In genomic region chr1:6803357-6803756, GRCh38 we compare ENCODE assay signal across 26 cellular contexts. TPM values are rescaled to one million over a fixed set of nuclear protein-coding genes. Genes with fewer than 3 reads are reported as not detected.
DNase-seq lines count a peak whose midpoint lies in the region; ATAC-seq, FAIRE-seq and TF ChIP-seq lines count a peak whose summit lies in the region.
"Had no signal": no experiment of that assay in that cellular context is flagged by ENCODE, and none has a peak within 500 bp of the region (broad histone marks: within the 10 kb centered on the region; RNA-seq: fewer than 3 reads in every experiment).

No MANE protein-coding gene starts in this region.

- intact Hi-C loops in activated CD8-positive, alpha-beta T cell treated with anti-CD3 and anti-CD28 coated beads for 36 hours (cut with micrococcal nuclease) = no loop called here
- intact Hi-C loops in lower lobe of right lung (cut with DNase I) = no loop called here

- H3K4me3 Mint-ChIP-seq in activated CD8-positive, alpha-beta T cell treated with anti-CD3 and anti-CD28 coated beads for 36 hours = no peak overlapping the region
- H3K4me3 Mint-ChIP-seq in activated CD8-positive, alpha-beta T cell treated with anti-CD3 and anti-CD28 coated beads, Interleukin-2, amount 10 ng/mL, durations not matched to agents 7 days and 5 days = no peak overlapping the region
- no peak overlapping the region for H3K4me3 Mint-ChIP-seq in stimulated activated naive B cell treated with anti-CD40 and anti-IgM and Interleukin-4, amounts not matched to agents 10 μg/mL and 1 μg/mL and 100 μg/mL, for 72 hours
- H3K4me3 Mint-ChIP-seq: activated naive CD4-positive, alpha-beta T cell treated with anti-CD3 and anti-CD28 coated beads, Interleukin-2, amount 10 ng/mL, durations not matched to agents 7 days and 5 days; activated T-cell treated with anti-CD3 and anti-CD28 coated beads, Interleukin-2, amount 50 U/mL, for 4 hours had no signal

- no peak for ATAC-seq in activated CD8-positive, alpha-beta T cell treated with anti-CD3 and anti-CD28 coated beads for 36 hours
- ATAC-seq in activated CD8-positive, alpha-beta T cell treated with anti-CD3 and anti-CD28 coated beads, Interleukin-2, amount 10 ng/mL, durations not matched to agents 7 days and 5 days = no peak
- ATAC-seq in GM19328 (IDR thresholded peaks at IDR 0.05; ENCODE audit: unreplicated experiment) (no peak), lower lobe of right lung (no peak)
- no peak for ATAC-seq in stimulated activated naive B cell treated with anti-CD40 and anti-IgM and Interleukin-4, amounts not matched to agents 10 μg/mL and 1 μg/mL and 100 μg/mL, for 72 hours (replicated peaks)
- ATAC-seq: activated T-cell treated with anti-CD3 and anti-CD28 coated beads, Interleukin-2, amount 50 U/mL, for 4 hours had no signal

- FAIRE-seq in bronchial epithelial cell (lab: Jason Lieb, UNC) = no peak
- FAIRE-seq: H1, islet of Langerhans had no signal

- H3K4me1 Mint-ChIP-seq in activated CD8-positive, alpha-beta T cell treated with anti-CD3 and anti-CD28 coated beads for 36 hours (ENCODE audit: low read depth) = peaks cover 52% of the 10 kb centered on the region
- peaks cover 21% of the 10 kb centered on the region for H3K4me1 Mint-ChIP-seq in activated CD8-positive, alpha-beta T cell treated with anti-CD3 and anti-CD28 coated beads, Interleukin-2, amount 10 ng/mL, durations not matched to agents 7 days and 5 days (ENCODE audit: low read depth)
- H3K4me1 Mint-ChIP-seq in stimulated activated naive B cell treated with anti-CD40 and anti-IgM and Interleukin-4, amounts not matched to agents 10 μg/mL and 1 μg/mL and 100 μg/mL, for 72 hours = peaks cover 33 to 54% of the 10 kb centered on the region in 2 donors

- H3K27me3 ChIP-seq in bronchial epithelial cell (ENCODE audit: control insufficient read depth, insufficient read depth, low read length) (no peaks in the 10 kb centered on the region), skeletal muscle satellite cell (ENCODE audit: control insufficient read depth, insufficient read depth, low read length) (no peaks in the 10 kb centered on the region), lower lobe of right lung (ENCODE audit: low read depth) (no peaks in the 10 kb centered on the region)
- H3K27me3 ChIP-seq: BLaER1, hepatocyte had no signal

- H3K9ac ChIP-seq in skeletal muscle satellite cell (ENCODE audit: low read depth, low read length) = no peak overlapping the region
- H3K9ac ChIP-seq: BLaER1 had no signal

- H3K27ac Mint-ChIP-seq in activated CD8-positive, alpha-beta T cell treated with anti-CD3 and anti-CD28 coated beads for 36 hours = peak overlapping the region; percentile 25
- H3K27ac Mint-ChIP-seq in activated CD8-positive, alpha-beta T cell treated with anti-CD3 and anti-CD28 coated beads, Interleukin-2, amount 10 ng/mL, durations not matched to agents 7 days and 5 days = no peak overlapping the region
- no peak overlapping the region for H3K27ac Mint-ChIP-seq in stimulated activated naive B cell treated with anti-CD40 and anti-IgM and Interleukin-4, amounts not matched to agents 10 μg/mL and 1 μg/mL and 100 μg/mL, for 72 hours
- H3K27ac Mint-ChIP-seq: activated naive CD4-positive, alpha-beta T cell treated with anti-CD3 and anti-CD28 coated beads, Interleukin-2, amount 10 ng/mL, durations not matched to agents 7 days and 5 days had no signal

- no peaks in the 10 kb centered on the region for H3K9me3 Mint-ChIP-seq in activated CD8-positive, alpha-beta T cell treated with anti-CD3 and anti-CD28 coated beads for 36 hours
- no peaks in the 10 kb centered on the region for H3K9me3 Mint-ChIP-seq in activated CD8-positive, alpha-beta T cell treated with anti-CD3 and anti-CD28 coated beads, Interleukin-2, amount 10 ng/mL, durations not matched to agents 7 days and 5 days (ENCODE audit: insufficient read depth)
- H3K9me3 Mint-ChIP-seq in stimulated activated naive B cell treated with anti-CD40 and anti-IgM and Interleukin-4, amounts not matched to agents 10 μg/mL and 1 μg/mL and 100 μg/mL, for 72 hours = no peaks in the 10 kb centered on the region
- H3K9me3 Mint-ChIP-seq: activated naive CD4-positive, alpha-beta T cell treated with anti-CD3 and anti-CD28 coated beads, Interleukin-2, amount 10 ng/mL, durations not matched to agents 7 days and 5 days; activated T-cell treated with anti-CD3 and anti-CD28 coated beads, Interleukin-2, amount 50 U/mL, for 4 hours had no signal

- CTCF ChIA-PET in activated CD8-positive, alpha-beta T cell treated with anti-CD3 and anti-CD28 coated beads for 36 hours (lab: Charles Lee) = interaction anchor here (1.0 to 1.5 kb wide), 2 partner anchors 8 to 267 kb away, joined by 3 read pairs; no protein-coding TSS in a partner anchor
- CTCF ChIA-PET in activated CD8-positive, alpha-beta T cell treated with anti-CD3 and anti-CD28 coated beads, Interleukin-2, amount 10 ng/mL, durations not matched to agents 7 days and 5 days (lab: Charles Lee) = interaction anchor here (2.0 kb wide), 1 partner anchor 87 kb away, joined by 5 read pairs; no protein-coding TSS in a partner anchor

- peak overlapping the region; percentile 9 for H3K4me2 ChIP-seq in skeletal muscle satellite cell (ENCODE audit: low read length)
- H3K4me2 ChIP-seq: BLaER1, hepatocyte, smooth muscle cell had no signal

- H3K27me3 Mint-ChIP-seq in activated CD8-positive, alpha-beta T cell treated with anti-CD3 and anti-CD28 coated beads for 36 hours = no peaks in the 10 kb centered on the region
- no peaks in the 10 kb centered on the region for H3K27me3 Mint-ChIP-seq in activated CD8-positive, alpha-beta T cell treated with anti-CD3 and anti-CD28 coated beads, Interleukin-2, amount 10 ng/mL, durations not matched to agents 7 days and 5 days (ENCODE audit: low read depth)
- H3K27me3 Mint-ChIP-seq in stimulated activated naive B cell treated with anti-CD40 and anti-IgM and Interleukin-4, amounts not matched to agents 10 μg/mL and 1 μg/mL and 100 μg/mL, for 72 hours = no peaks in the 10 kb centered on the region
- H3K27me3 Mint-ChIP-seq: activated naive CD4-positive, alpha-beta T cell treated with anti-CD3 and anti-CD28 coated beads, Interleukin-2, amount 10 ng/mL, durations not matched to agents 7 days and 5 days had no signal

- DNase-seq in activated CD8-positive, alpha-beta T cell treated with anti-CD3 and anti-CD28 coated beads for 36 hours = no peak
- no peak for DNase-seq in activated CD8-positive, alpha-beta T cell treated with anti-CD3 and anti-CD28 coated beads, Interleukin-2, amount 10 ng/mL, durations not matched to agents 7 days and 5 days
- peak; percentile 54 for DNase-seq in M059J (ENCODE audit: low read depth)
- peak; percentile 30 for DNase-seq in bronchial epithelial cell (ENCODE audit: low read depth)
- DNase-seq in lower lobe of right lung = no peak
- no peak for DNase-seq in stimulated activated naive B cell treated with anti-CD40 and anti-IgM and Interleukin-4, amounts not matched to agents 10 μg/mL and 1 μg/mL and 100 μg/mL, for 72 hours
- DNase-seq: activated CD4-positive, CD25-positive, alpha-beta regulatory T cell treated with anti-CD3 and anti-CD28 coated beads, Interleukin-2, amount 50 U/mL, for 72 hours; activated naive CD4-positive, alpha-beta T cell treated with anti-CD3 and anti-CD28 coated beads, Interleukin-2, amount 10 ng/mL, durations not matched to agents 7 days and 5 days; activated T-cell treated with anti-CD3 and anti-CD28 coated beads, Interleukin-2, amount 50 U/mL, for 4 hours; anterior cingulate cortex; cerebellar nuclear complex; DND-41; erythroblast; foreskin melanocyte; NCI-H1436; NCI-H510A; NK-92 treated with Interleukin-12 subunit alpha and Interleukin-12 subunit beta, amount 100 ng/mL, for 24 hours; stimulated activated naive CD4-positive, alpha-beta T cell treated with Interleukin-2 at 50 U/mL for 16 hours had no signal

- H3K4me3 ChIP-seq in bronchial epithelial cell (ENCODE audit: low read depth, low read length) = no peak overlapping the region
- no peak overlapping the region for H3K4me3 ChIP-seq in skeletal muscle satellite cell (ENCODE audit: low read length)
- H3K4me3 ChIP-seq in lower lobe of right lung = no peak overlapping the region
- H3K4me3 ChIP-seq: BLaER1, hepatocyte, prostate gland, smooth muscle cell had no signal

- H3K9me3 ChIP-seq in skeletal muscle satellite cell (replicated peaks; ENCODE audit: low read length) (no peaks in the 10 kb centered on the region), lower lobe of right lung (no peaks in the 10 kb centered on the region)
- H3K9me3 ChIP-seq: BLaER1, prostate gland had no signal

- no peak for TF ChIP-seq CTCF in activated CD8-positive, alpha-beta T cell treated with anti-CD3 and anti-CD28 coated beads for 36 hours (IDR thresholded peaks at IDR 0.05)
- TF ChIP-seq CTCF in bronchial epithelial cell (IDR thresholded peaks at IDR 0.05; ENCODE audit: insufficient read depth, low read length, severe bottlenecking) = no peak
- TF ChIP-seq CTCF in lower lobe of right lung (IDR thresholded peaks at IDR 0.05) = no peak

- no peak overlapping the region for H3K27ac ChIP-seq in lower lobe of right lung
- H3K27ac ChIP-seq: BLaER1, hepatocyte, prostate gland had no signal

- peaks cover 1% of the 10 kb centered on the region for H3K36me3 ChIP-seq in bronchial epithelial cell (ENCODE audit: control insufficient read depth, insufficient read depth, low read length)
- H3K36me3 ChIP-seq in skeletal muscle satellite cell (ENCODE audit: insufficient read depth, low read length) = no peaks in the 10 kb centered on the region
- no peaks in the 10 kb centered on the region for H3K36me3 ChIP-seq in lower lobe of right lung
- H3K36me3 ChIP-seq: prostate gland had no signal

- H3K4me1 ChIP-seq in skeletal muscle satellite cell (ENCODE audit: control insufficient read depth, insufficient read depth, low read length) = peaks cover 46% of the 10 kb centered on the region
- peaks cover 30% of the 10 kb centered on the region for H3K4me1 ChIP-seq in lower lobe of right lung

- POLR2A ChIA-PET in activated CD8-positive, alpha-beta T cell treated with anti-CD3 and anti-CD28 coated beads for 36 hours (lab: Charles Lee) = interaction anchor here (1.0 kb wide), 1 partner anchor 19 kb away, joined by 4 read pairs; the partner anchor contains the start of gene CAMTA1
- POLR2A ChIA-PET in activated CD8-positive, alpha-beta T cell treated with anti-CD3 and anti-CD28 coated beads, Interleukin-2, amount 10 ng/mL, durations not matched to agents 7 days and 5 days (lab: Charles Lee) = no interaction called here

- H3K36me3 Mint-ChIP-seq in activated CD8-positive, alpha-beta T cell treated with anti-CD3 and anti-CD28 coated beads for 36 hours (ENCODE audit: low read depth) = no peaks in the 10 kb centered on the region
- no peaks in the 10 kb centered on the region for H3K36me3 Mint-ChIP-seq in activated CD8-positive, alpha-beta T cell treated with anti-CD3 and anti-CD28 coated beads, Interleukin-2, amount 10 ng/mL, durations not matched to agents 7 days and 5 days (ENCODE audit: low read depth)
- H3K36me3 Mint-ChIP-seq in stimulated activated naive B cell treated with anti-CD40 and anti-IgM and Interleukin-4, amounts not matched to agents 10 μg/mL and 1 μg/mL and 100 μg/mL, for 72 hours = peaks cover 0 to 7% of the 10 kb centered on the region in 2 donors
- H3K36me3 Mint-ChIP-seq: activated naive CD4-positive, alpha-beta T cell treated with anti-CD3 and anti-CD28 coated beads, Interleukin-2, amount 10 ng/mL, durations not matched to agents 7 days and 5 days had no signal

RNA-seq across cellular contexts. Expression of gene CAMTA1, which starts 18.1 kb away (rescaled TPM):
- 10 to 100 TPM; 67.7 to 70.9 TPM for total RNA-seq in activated CD8-positive, alpha-beta T cell treated with anti-CD3 and anti-CD28 coated beads for 36 hours
- total RNA-seq in activated CD8-positive, alpha-beta T cell treated with anti-CD3 and anti-CD28 coated beads, Interleukin-2, amount 10 ng/mL, durations not matched to agents 7 days and 5 days = 10 to 100 TPM; 43.3 to 46.0 TPM
- total RNA-seq in M059J (2014; rRNA removed; shearing (Covaris generic)) = 219 and 225 TPM in 2 replicates
- total RNA-seq in bronchial epithelial cell = 62.3 and 68.2 TPM in 2 replicates
- 58.6 and 70.8 TPM in 2 replicates for total RNA-seq in skeletal muscle satellite cell (2012; rRNA removed)
- 47.9 TPM for total RNA-seq in lower lobe of right lung

Comparison
In these comparisons a context has a peak if more than half of its experiments do, and no peak if none do; other contexts are left out.
1. DNase-seq: peak in M059J (single experiment) and bronchial epithelial cell (single experiment); none in activated CD8-positive, alpha-beta T cell treated with anti-CD3 and anti-CD28 coated beads for 36 hours (single experiment), activated CD8-positive, alpha-beta T cell treated with anti-CD3 and anti-CD28 coated beads, Interleukin-2, amount 10 ng/mL, durations not matched to agents 7 days and 5 days (single experiment), lower lobe of right lung (single experiment) and stimulated activated naive B cell treated with anti-CD40 and anti-IgM and Interleukin-4, amounts not matched to agents 10 μg/mL and 1 μg/mL and 100 μg/mL, for 72 hours (single experiment).